Comparison of ENCODE assay signal across 9 cellular contexts in the genomic region with DNA sequence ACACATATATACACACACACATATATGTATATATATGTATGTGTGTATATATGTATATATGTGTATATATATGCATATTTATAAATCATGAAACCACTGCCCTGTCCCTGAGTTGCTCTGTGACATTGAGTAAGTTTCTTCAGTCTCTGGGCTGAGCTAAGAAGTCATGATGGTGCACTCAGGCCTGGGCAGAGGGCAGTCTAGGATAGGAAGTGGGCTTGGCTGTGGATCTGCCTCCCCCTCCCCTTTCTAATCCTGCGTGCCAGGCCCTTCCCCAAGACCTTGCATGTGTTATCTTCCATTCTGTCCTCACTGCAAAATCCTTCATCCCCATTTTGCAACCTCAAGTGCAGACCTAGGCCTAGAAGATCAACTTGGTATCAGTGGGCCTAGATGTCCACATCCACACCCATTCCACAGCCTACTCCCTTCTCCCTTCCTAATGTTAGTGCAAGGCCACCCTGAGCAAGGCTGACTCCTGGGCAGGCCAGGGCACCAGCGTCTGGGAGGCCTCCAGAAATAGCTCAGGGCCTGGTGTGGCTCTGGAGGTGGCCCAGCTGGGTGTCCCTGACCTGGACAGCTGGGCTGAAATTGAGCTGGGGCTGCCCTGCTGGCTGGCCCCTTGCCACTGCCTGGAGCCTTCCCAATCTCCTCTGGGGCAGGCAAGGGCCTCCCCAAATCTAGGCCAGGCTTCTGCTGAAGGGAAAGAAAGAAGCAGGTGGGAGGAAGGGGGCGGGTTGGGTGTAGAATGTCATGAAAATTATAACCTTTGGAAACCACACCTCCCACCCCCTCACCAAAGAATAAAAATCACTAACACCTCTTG. TPM values are rescaled to one million over a fixed set of nuclear protein-coding genes. Genes with fewer than 3 reads are reported as not detected.
DNase-seq lines count a peak whose midpoint lies in the region; ATAC-seq and TF ChIP-seq lines count a peak whose summit lies in the region.
"Had no signal": no experiment of that assay in that cellular context is flagged by ENCODE, and none has a peak within 500 bp of the region (broad histone marks: within the 10 kb centered on the region; RNA-seq: fewer than 3 reads in every experiment).

No MANE protein-coding gene starts in this region.

- no peak overlapping the region for H3K4me3 Mint-ChIP-seq in chondrocyte (ENCODE audit: unreplicated experiment)
- peak overlapping the region; percentile 9 for H3K4me3 Mint-ChIP-seq in osteocyte (ENCODE audit: unreplicated experiment)

- H3K27me3 Mint-ChIP-seq in chondrocyte (ENCODE audit: low read depth) = no peaks in the 10 kb centered on the region
- no peaks in the 10 kb centered on the region for H3K27me3 Mint-ChIP-seq in osteocyte (ENCODE audit: unreplicated experiment)

- ATAC-seq in HG03039 (IDR thresholded peaks at IDR 0.05; ENCODE audit: unreplicated experiment) = no peak

- no peaks in the 10 kb centered on the region for H3K36me3 Mint-ChIP-seq in chondrocyte (ENCODE audit: low read depth)
- no peaks in the 10 kb centered on the region for H3K36me3 Mint-ChIP-seq in osteocyte (ENCODE audit: unreplicated experiment)

- H3K27ac Mint-ChIP-seq in chondrocyte (ENCODE audit: unreplicated experiment) (peak overlapping the region; percentile 37), osteocyte (ENCODE audit: unreplicated experiment) (no peak overlapping the region)

- no peak for TF ChIP-seq CTCF in chondrocyte (IDR thresholded peaks at IDR 0.05)
- no peak for TF ChIP-seq CTCF in osteocyte (IDR thresholded peaks at IDR 0.05)

- peaks cover 24% of the 10 kb centered on the region for H3K4me1 Mint-ChIP-seq in chondrocyte (ENCODE audit: low read depth)
- peaks cover 25% of the 10 kb centered on the region for H3K4me1 Mint-ChIP-seq in osteocyte (ENCODE audit: unreplicated experiment)

- H3K9me3 Mint-ChIP-seq in chondrocyte (ENCODE audit: low read depth) = peaks cover 4% of the 10 kb centered on the region
- H3K9me3 Mint-ChIP-seq in osteocyte (ENCODE audit: unreplicated experiment) = peaks cover 3% of the 10 kb centered on the region

- DNase-seq in DMS 273 treated with DMSO at 0.1 percent for 48 hours (lab: John Stamatoyannopoulos, UW) = peak; percentile 26
- DNase-seq in RPMI7951 (ENCODE audit: low read depth) = peak; percentile 64
- DNase-seq in chondrocyte (ENCODE audit: low spot score) = no peak
- DNase-seq in osteocyte (ENCODE audit: extremely low spot score, unreplicated experiment) = no peak
- no peak for DNase-seq in GM19240 (ENCODE audit: insufficient read length, low spot score)
- DNase-seq in germinal center (ENCODE audit: low spot score) = no peak
- DNase-seq in activated gamma-delta T cell (lab: John Stamatoyannopoulos, UW) = no peak
- DNase-seq: hippocampal formation had no signal

RNA-seq across cellular contexts. Expression of a gene that starts 1.9 kb away (rescaled TPM):
- total RNA-seq in RPMI7951 (2014; rRNA removed; shearing (Covaris generic)) = 10.3 and 12.6 TPM in 2 replicates
- total RNA-seq in chondrocyte (2.0 to 2.6 TPM (median 2.4 TPM) in 3 replicates), osteocyte (2.6 and 2.7 TPM in 2 replicates)

Comparison
In these comparisons a context has a peak if more than half of its experiments do, and no peak if none do; other contexts are left out.
1. DNase-seq: peak in DMS 273 treated with DMSO at 0.1 percent for 48 hours (single experiment) and RPMI7951 (single experiment); none in chondrocyte (single experiment), osteocyte (single experiment), GM19240 (single experiment), germinal center (single experiment) and activated gamma-delta T cell (single experiment).